1 cellular context compared by ENCODE assay signal in the genomic region with DNA sequence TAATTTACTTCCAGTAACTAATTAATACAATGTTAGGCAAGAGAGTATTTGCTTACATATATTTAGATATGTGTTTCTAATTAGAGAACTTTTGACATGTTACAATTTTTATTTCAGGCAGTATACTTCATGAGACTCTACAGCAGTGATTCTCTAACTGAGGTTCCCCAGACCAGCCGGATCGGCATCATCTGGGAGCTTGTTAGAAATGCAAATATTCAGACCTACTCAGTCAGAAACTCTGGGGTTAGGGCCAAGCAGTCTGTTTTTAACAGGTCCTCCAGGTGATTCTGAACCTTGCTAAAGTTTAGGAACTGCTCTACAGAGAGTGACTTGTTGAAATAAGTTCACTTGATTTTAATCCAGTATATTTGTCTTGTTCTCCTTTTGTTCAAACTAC.
TF ChIP-seq lines count a peak whose summit lies in the region.

No MANE protein-coding gene starts in this region.

TF ChIP-seq in WTC11, 78 proteins besides CTCF, POLR2A, EP300 and RAD21 (continued from another document):
- TF ChIP-seq, protein P1, sequence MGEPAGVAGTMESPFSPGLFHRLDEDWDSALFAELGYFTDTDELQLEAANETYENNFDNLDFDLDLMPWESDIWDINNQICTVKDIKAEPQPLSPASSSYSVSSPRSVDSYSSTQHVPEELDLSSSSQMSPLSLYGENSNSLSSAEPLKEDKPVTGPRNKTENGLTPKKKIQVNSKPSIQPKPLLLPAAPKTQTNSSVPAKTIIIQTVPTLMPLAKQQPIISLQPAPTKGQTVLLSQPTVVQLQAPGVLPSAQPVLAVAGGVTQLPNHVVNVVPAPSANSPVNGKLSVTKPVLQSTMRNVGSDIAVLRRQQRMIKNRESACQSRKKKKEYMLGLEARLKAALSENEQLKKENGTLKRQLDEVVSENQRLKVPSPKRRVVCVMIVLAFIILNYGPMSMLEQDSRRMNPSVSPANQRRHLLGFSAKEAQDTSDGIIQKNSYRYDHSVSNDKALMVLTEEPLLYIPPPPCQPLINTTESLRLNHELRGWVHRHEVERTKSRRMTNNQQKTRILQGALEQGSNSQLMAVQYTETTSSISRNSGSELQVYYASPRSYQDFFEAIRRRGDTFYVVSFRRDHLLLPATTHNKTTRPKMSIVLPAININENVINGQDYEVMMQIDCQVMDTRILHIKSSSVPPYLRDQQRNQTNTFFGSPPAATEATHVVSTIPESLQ (CRISPR knock-in tag; IDR thresholded peaks at IDR 0.05) = no peak
- TF ChIP-seq SP1 (CRISPR knock-in tag; conservative IDR thresholded peaks at IDR 0.05) = no peak
